9 cellular contexts compared by ENCODE assay signal in genomic region chr3:188788621-188789081, GRCh38.
DNase-seq lines count a peak whose midpoint lies in the region; ATAC-seq, FAIRE-seq and TF ChIP-seq lines count a peak whose summit lies in the region.
"Had no signal": no experiment of that assay in that cellular context is flagged by ENCODE, and none has a peak within 500 bp of the region (broad histone marks: within the 10 kb centered on the region; RNA-seq: fewer than 3 reads in every experiment).

No MANE protein-coding gene starts in this region.

- H3K9me3 Mint-ChIP-seq in T-cell, result no peaks in the 10 kb centered on the region

- CTCF ChIA-PET in T-cell (lab: Charles Lee), result interaction anchor here in 1 of 2 donors (0.5 to 1.1 kb wide), 3 partner anchors 39 to 1049 kb away, joined by 3 to 4 read pairs (median 3); no protein-coding TSS in a partner anchor

- peak; percentile 93 for DNase-seq in EL
- peak; percentile 2 to 65 (median 36) for DNase-seq in T-cell
- DNase-seq in astrocyte of the spinal cord (ENCODE audit: low read depth, low spot score), result peak; percentile 98
- peak; percentile 56 to 70 for DNase-seq in stimulated activated CD4-positive, alpha-beta T cell treated with anti-CD3 and anti-CD28 coated beads, Interleukin-12 subunit alpha, Interleukin-12 subunit beta, amount 100 ng/mL, for 24 hours (ENCODE audit: low read depth in 2 of 2)
- DNase-seq in frontal cortex (ENCODE audit: low spot score in 2 of 2), result no peak
- no peak for DNase-seq in NAMALWA (ENCODE audit: low spot score)
- no peak for DNase-seq in NCI-H1694 (lab: John Stamatoyannopoulos, UW)

- no peaks in the 10 kb centered on the region for H3K27me3 Mint-ChIP-seq in T-cell

- no peak for TF ChIP-seq CTCF in astrocyte of the spinal cord (IDR thresholded peaks at IDR 0.05; ENCODE audit: low read depth, low read length)

- peak; percentile 93 to 99 (median 98) for ATAC-seq in T-cell (replicated peaks in 1 of 4)
- ATAC-seq in GM18502 (IDR thresholded peaks at IDR 0.05; ENCODE audit: poor library complexity, unreplicated experiment), result no peak

- H3K4me1 Mint-ChIP-seq in T-cell, result peaks cover 0 to 3% (median 3%) of the 10 kb centered on the region in 3 donors

- H3K27ac Mint-ChIP-seq in T-cell, result no peak overlapping the region

- H3K36me3 Mint-ChIP-seq in T-cell, result peaks cover 11% of the 10 kb centered on the region

- no peak overlapping the region for H3K4me3 ChIP-seq in astrocyte of the spinal cord (ENCODE audit: low read depth, low read length)

- H3K4me3 Mint-ChIP-seq in T-cell, result no peak overlapping the region

- in situ Hi-C loops in astrocyte of the spinal cord (cut with HindIII; ENCODE audit: low sequenced_read_pairs), result no loop called here

- POLR2A ChIA-PET in T-cell (lab: Charles Lee), result interaction anchor here in 1 of 2 donors (0.5 kb wide), 1 partner anchor 144 kb away, joined by 3 read pairs; no protein-coding TSS in a partner anchor

- no peak for FAIRE-seq in frontal cortex (lab: Jason Lieb, UNC)
- FAIRE-seq: endometrium had no signal

Comparison
In these comparisons a context has a peak if more than half of its experiments do, and no peak if none do; other contexts are left out.
1. DNase-seq: peak in EL (single experiment), T-cell (34 of 34), astrocyte of the spinal cord (single experiment) and stimulated activated CD4-positive, alpha-beta T cell treated with anti-CD3 and anti-CD28 coated beads, Interleukin-12 subunit alpha, Interleukin-12 subunit beta, amount 100 ng/mL, for 24 hours (2 of 2); none in frontal cortex (0 of 2), NAMALWA (single experiment) and NCI-H1694 (single experiment).